8 cellular contexts compared by ENCODE assay signal in genomic region chr11:86069408-86070086, GRCh38. TPM values are rescaled to one million over a fixed set of nuclear protein-coding genes. Genes with fewer than 3 reads are reported as not detected.
DNase-seq lines count a peak whose midpoint lies in the region; ATAC-seq, FAIRE-seq and TF ChIP-seq lines count a peak whose summit lies in the region.

No MANE protein-coding gene starts in this region.

- H3K9ac ChIP-seq in mucosa of rectum (ENCODE audit: low read depth in 1 of 2, low read length in 2 of 2) = peak overlapping the region; percentile 71 to 80

- peak overlapping the region; percentile 42 for H3K4me3 ChIP-seq in esophagus (ENCODE audit: low read depth in 1 of 2, low read length in 2 of 2)
- peak overlapping the region; percentile 63 to 79 for H3K4me3 ChIP-seq in mucosa of rectum (ENCODE audit: low read length in 2 of 2)

- WGBS in esophagus, 2 donors = 7 to 10% methylated on average over 14 of the region's 14 CpGs

- peak; percentile 29 for DNase-seq in DMS153 (lab: John Stamatoyannopoulos, UW)
- DNase-seq in HTR-8/SVneo (ENCODE audit: insufficient read length, low spot score) = peak; percentile 76
- DNase-seq in SW 1271 (lab: John Stamatoyannopoulos, UW) = peak; percentile 88 to 94
- no peak for DNase-seq in GM12892 (ENCODE audit: insufficient read length)
- no peak for DNase-seq in activated CD4-positive, alpha-beta T cell treated with anti-CD3 and anti-CD28 coated beads for 48 hours

- H3K27me3 ChIP-seq in esophagus (ENCODE audit: control insufficient read depth in 1 of 2, insufficient read depth in 2 of 2, low read length in 2 of 2) = no peaks in the 10 kb centered on the region
- no peaks in the 10 kb centered on the region for H3K27me3 ChIP-seq in mucosa of rectum (ENCODE audit: control insufficient read depth in 2 of 2, insufficient read depth in 2 of 2, low read length in 2 of 2)

- H3K4me1 ChIP-seq in esophagus (ENCODE audit: control insufficient read depth in 2 of 2, insufficient read depth in 2 of 2, low read length in 1 of 2) = no peaks in the 10 kb centered on the region
- peaks cover 16 to 17% of the 10 kb centered on the region in 2 donors for H3K4me1 ChIP-seq in mucosa of rectum (ENCODE audit: control insufficient read depth in 2 of 2, insufficient read depth in 2 of 2, low read length in 2 of 2)

- FAIRE-seq in HTR-8/SVneo (lab: Jason Lieb, UNC) = peak; percentile 77
- no peak for FAIRE-seq in GM12892 (lab: Jason Lieb, UNC)

- TF ChIP-seq POLR2A in GM12892 (IDR thresholded peaks at IDR 0.05; ENCODE audit: low read depth, low read length) = no peak; the same call in none of the 2 replicates

- H3K27ac ChIP-seq in esophagus (ENCODE audit: low read depth in 2 of 2, low read length in 1 of 2) = peak overlapping the region; percentile 96 to 97
- H3K27ac ChIP-seq in mucosa of rectum (ENCODE audit: low read depth in 2 of 2, low read length in 2 of 2) = peak overlapping the region; percentile 92 to 97

- H3K9me3 ChIP-seq in esophagus (ENCODE audit: control insufficient read depth in 2 of 2, insufficient read depth in 1 of 2, low read depth in 1 of 2, low read length in 1 of 2) = no peaks in the 10 kb centered on the region
- H3K9me3 ChIP-seq in mucosa of rectum (ENCODE audit: control insufficient read depth in 2 of 2, low read length in 2 of 2) = no peaks in the 10 kb centered on the region

- H3K36me3 ChIP-seq in esophagus (ENCODE audit: control insufficient read depth in 2 of 2, insufficient read depth in 2 of 2, low read length in 1 of 2) (no peaks in the 10 kb centered on the region), mucosa of rectum (ENCODE audit: control insufficient read depth in 2 of 2, insufficient read depth in 2 of 2, low read length in 2 of 2) (no peaks in the 10 kb centered on the region)

- ATAC-seq in GM19455 (IDR thresholded peaks at IDR 0.05; ENCODE audit: unreplicated experiment) = peak; percentile 14

RNA-seq across cellular contexts. Expression of gene PICALM, which starts 0.7 kb away (rescaled TPM):
- polyA plus RNA-seq in esophagus = 10 to 100 TPM; 60.9 to 61.1 TPM
- 31.8 TPM for polyA plus RNA-seq in GM12892 (2012; ENCODE audit: missing spikeins)

Comparison
In these comparisons a context has a peak if more than half of its experiments do, and no peak if none do; other contexts are left out.
1. DNase-seq: peak in DMS153 (single experiment), HTR-8/SVneo (single experiment) and SW 1271 (2 of 2); none in GM12892 (single experiment) and activated CD4-positive, alpha-beta T cell treated with anti-CD3 and anti-CD28 coated beads for 48 hours (single experiment).